In genomic region chr11:120383518-120384155, GRCh38 we compare ENCODE assay signal across 15 cellular contexts.
"Had no signal": no experiment of that assay in that cellular context is flagged by ENCODE, and none has a peak within 500 bp of the region (broad histone marks: within the 10 kb centered on the region; RNA-seq: fewer than 3 reads in every experiment).

No MANE protein-coding gene starts in this region.

- H3K9me3 ChIP-seq: pancreas, tibial artery had no signal

- H3K27ac ChIP-seq: brain microvascular endothelial cell, left ventricle myocardium inferior, pancreas, skin epidermis, tibial artery had no signal

- H3K27ac Mint-ChIP-seq: activated naive CD8-positive, alpha-beta T cell; nephron progenitor cell; stimulated activated effector memory CD8-positive, alpha-beta T cell treated with anti-CD3 and anti-CD28 coated beads, Interleukin-12 subunit alpha, Interleukin-12 subunit beta, amount 100 ng/mL, for 72 hours had no signal

- H3K36me3 ChIP-seq: brain microvascular endothelial cell, esophagus squamous epithelium, left ventricle myocardium inferior, pancreas, tibial artery had no signal

- H3K4me1 Mint-ChIP-seq: nephron progenitor cell had no signal

- H3K4me3 Mint-ChIP-seq: activated naive CD8-positive, alpha-beta T cell; nephron progenitor cell; stimulated activated effector memory CD8-positive, alpha-beta T cell treated with anti-CD3 and anti-CD28 coated beads, Interleukin-12 subunit alpha, Interleukin-12 subunit beta, amount 100 ng/mL, for 72 hours had no signal

- H3K36me3 Mint-ChIP-seq: stimulated activated effector memory CD8-positive, alpha-beta T cell treated with anti-CD3 and anti-CD28 coated beads, Interleukin-12 subunit alpha, Interleukin-12 subunit beta, amount 100 ng/mL, for 72 hours had no signal

- DNase-seq: activated T-cell treated with anti-CD3 and anti-CD28 coated beads, Interleukin-2, amount 50 U/mL, for 1 hour; brain microvascular endothelial cell; dorsolateral prefrontal cortex; esophagus squamous epithelium; foreskin melanocyte; head of caudate nucleus; left ventricle myocardium inferior; nephron progenitor cell; pancreas; retina; tibial artery had no signal

- H3K4me3 ChIP-seq: esophagus squamous epithelium, left ventricle myocardium inferior, pancreas, skin epidermis, tibial artery had no signal

- H3K27me3 ChIP-seq: brain microvascular endothelial cell, dorsolateral prefrontal cortex, esophagus squamous epithelium, pancreas, tibial artery had no signal

- ATAC-seq: activated CD4-positive, CD25-positive, alpha-beta regulatory T cell treated with anti-CD3 and anti-CD28 coated beads, Interleukin-2, amount 50 U/mL, for 24 hours; pancreas; stimulated activated effector memory CD8-positive, alpha-beta T cell treated with anti-CD3 and anti-CD28 coated beads, Interleukin-12 subunit alpha, Interleukin-12 subunit beta, amount 100 ng/mL, for 72 hours had no signal
